In the genomic region with DNA sequence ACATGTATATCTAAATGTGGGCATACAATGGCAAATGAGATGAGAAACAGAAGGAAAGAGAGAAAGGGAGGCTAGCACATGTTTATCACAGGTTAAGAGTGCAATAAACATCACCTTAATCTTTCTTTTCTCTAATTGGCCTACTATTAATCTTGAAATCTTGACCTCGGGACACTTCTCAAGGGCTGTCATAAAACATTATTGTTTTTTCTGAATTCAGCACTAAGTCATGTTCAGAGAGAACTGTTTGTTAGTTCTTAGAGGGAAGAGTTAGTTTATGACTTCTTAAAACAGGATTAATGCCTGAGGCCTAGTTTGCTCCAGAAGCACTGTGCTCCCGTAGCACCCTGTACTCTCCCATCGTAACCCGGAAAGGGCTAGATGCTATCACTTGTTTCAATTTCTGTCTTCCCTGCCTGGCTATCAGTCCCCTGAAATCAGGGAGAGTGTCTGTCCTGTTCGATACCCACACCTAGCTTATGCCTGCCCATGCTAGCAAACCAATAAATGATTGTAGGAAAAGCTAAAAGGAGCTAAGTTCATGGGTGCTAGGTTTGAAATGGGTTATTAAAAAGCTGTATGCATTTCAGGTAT, we compare ENCODE assay signal across 18 cellular contexts.
DNase-seq lines count a peak whose midpoint lies in the region; ATAC-seq and TF ChIP-seq lines count a peak whose summit lies in the region.
"Had no signal": no experiment of that assay in that cellular context is flagged by ENCODE, and none has a peak within 500 bp of the region (broad histone marks: within the 10 kb centered on the region; RNA-seq: fewer than 3 reads in every experiment).

No MANE protein-coding gene starts in this region.

- H2AFZ ChIP-seq in mammary epithelial cell (ENCODE audit: low read depth, low read length), result no peak overlapping the region

- H3K4me3 Mint-ChIP-seq in MCF 10A (ENCODE audit: unreplicated experiment), result no peak overlapping the region

- H4K20me1 ChIP-seq in mammary epithelial cell (ENCODE audit: insufficient read depth, low read length), result no peaks in the 10 kb centered on the region

- H3K4me2 ChIP-seq in mammary epithelial cell (ENCODE audit: insufficient read depth, low read depth, low read length), result no peak overlapping the region
- H3K4me2 ChIP-seq: KMS-11 had no signal

- H3K36me3 ChIP-seq in mammary epithelial cell (ENCODE audit: insufficient read depth, low read length) (no peaks in the 10 kb centered on the region), gastroesophageal sphincter (no peaks in the 10 kb centered on the region), uterus (no peaks in the 10 kb centered on the region), testis (ENCODE audit: low read depth, missing control alignments) (no peaks in the 10 kb centered on the region)
- H3K36me3 ChIP-seq: SJCRH30 had no signal

- no peak overlapping the region for H3K4me3 ChIP-seq in mammary epithelial cell (replicated peaks in 1 of 3; ENCODE audit: insufficient read depth in 1 of 3, low read depth in 2 of 3, low read length in 3 of 3)
- H3K4me3 ChIP-seq in gastroesophageal sphincter, result no peak overlapping the region
- H3K4me3 ChIP-seq in uterus, result no peak overlapping the region
- H3K4me3 ChIP-seq in testis, result no peak overlapping the region
- H3K4me3 ChIP-seq: SJCRH30 had no signal

- H3K27ac ChIP-seq in mammary epithelial cell (ENCODE audit: insufficient read depth, low read depth, low read length) (no peak overlapping the region), VCaP (peak overlapping the region; percentile 59), gastroesophageal sphincter (peak overlapping the region in 3 of 4 donors; percentile 35 to 62 (median 61)), uterus (peak overlapping the region; percentile 71 to 76), testis (no peak overlapping the region)
- H3K27ac ChIP-seq: KMS-11 had no signal

- no peak overlapping the region for H3K9ac ChIP-seq in mammary epithelial cell (ENCODE audit: insufficient read depth, low read length)
- H3K9ac ChIP-seq: KMS-11 had no signal

- no peaks in the 10 kb centered on the region for H3K79me2 ChIP-seq in mammary epithelial cell (ENCODE audit: insufficient read depth, low read length)

- 91% methylated on average over 5 of the region's 5 CpGs for WGBS in mammary epithelial cell (ENCODE audit: low coverage, missing lambda C conversion rate)
- WGBS in gastroesophageal sphincter (ENCODE audit: low coverage in 1 of 2), 2 donors, result 33 to 71% methylated on average over 1 to 5 of the region's 5 CpGs
- WGBS in testis, 2 donors, result 73 to 83% methylated on average over 5 of the region's 5 CpGs

- DNase-seq in MCF 10A (ENCODE audit: unreplicated experiment) (no peak), mammary epithelial cell (no peak), uterus (no peak), testis (no peak)
- no peak for DNase-seq in central memory CD4-positive, alpha-beta T cell
- DNase-seq: DMS79, GOT3, NCI-H1417 treated with DMSO at 0.1 percent for 48 hours, NCI-H187 treated with DMSO at 0.1 percent for 48 hours, NCI-H2227 treated with DMSO at 0.1 percent for 48 hours, NCI-H510A treated with DMSO at 0.1 percent for 48 hours, PC-3, RPMI8226, SJCRH30 had no signal

- CTCF ChIA-PET in MCF 10A (lab: Yijun Ruan, JAX), result interaction anchor here (1.2 kb wide), 2 partner anchors 14 to 56 kb away, joined by 3 read pairs; no protein-coding TSS in a partner anchor
- CTCF ChIA-PET in mammary epithelial cell (lab: Charles Lee; ENCODE audit: low non-redundant PET), result no interaction called here

- no peak for TF ChIP-seq EP300 in gastroesophageal sphincter (IDR thresholded peaks at IDR 0.05)

- TF ChIP-seq POLR2A in gastroesophageal sphincter (IDR thresholded peaks at IDR 0.05) (no peak), uterus (IDR thresholded peaks at IDR 0.05) (no peak), testis (IDR thresholded peaks at IDR 0.05) (no peak)

- peaks cover 48% of the 10 kb centered on the region for H3K4me1 Mint-ChIP-seq in MCF 10A (ENCODE audit: insufficient read depth, unreplicated experiment)

- no peaks in the 10 kb centered on the region for H3K9me3 Mint-ChIP-seq in MCF 10A (ENCODE audit: unreplicated experiment)

- ATAC-seq in gastroesophageal sphincter, result no peak
- no peak for ATAC-seq in HG02610 (IDR thresholded peaks at IDR 0.05; ENCODE audit: unreplicated experiment)
- ATAC-seq: PC-3 had no signal

- intact Hi-C loops in MCF 10A (cut with micrococcal nuclease) (no loop called here), mammary epithelial cell (cut with micrococcal nuclease) (no loop called here), uterus (cut with DNase I; ENCODE audit: low total_unique reads) (no loop called here), testis (cut with DNase I; ENCODE audit: low total_unique reads) (no loop called here)

- peaks cover 14% of the 10 kb centered on the region for H3K4me1 ChIP-seq in mammary epithelial cell (ENCODE audit: insufficient read depth, low read length)
- peaks cover 8 to 54% (median 10%) of the 10 kb centered on the region in 3 donors for H3K4me1 ChIP-seq in gastroesophageal sphincter
- peaks cover 11 to 35% of the 10 kb centered on the region in 2 donors for H3K4me1 ChIP-seq in uterus
- peaks cover 26% of the 10 kb centered on the region for H3K4me1 ChIP-seq in testis

- H3K27me3 ChIP-seq in mammary epithelial cell (ENCODE audit: insufficient read depth, low read length), result no peaks in the 10 kb centered on the region
- H3K27me3 ChIP-seq in gastroesophageal sphincter, result no peaks in the 10 kb centered on the region
- H3K27me3 ChIP-seq in uterus, result no peaks in the 10 kb centered on the region
- no peaks in the 10 kb centered on the region for H3K27me3 ChIP-seq in testis
- H3K27me3 ChIP-seq: SJCRH30 had no signal

- in situ Hi-C loops in mammary epithelial cell (cut with MboI; ENCODE audit: low sequenced_read_pairs in 2 of 2), result no loop called here

- peaks cover 6% of the 10 kb centered on the region for H3K36me3 Mint-ChIP-seq in MCF 10A (ENCODE audit: insufficient read depth, unreplicated experiment)

- BruUV-seq in MCF 10A (replicated peaks; lab: Mats Ljungman, UMichigan) (no TSS peak), mammary epithelial cell (replicated peaks; lab: Mats Ljungman, UMichigan) (no TSS peak)

- no peak for TF ChIP-seq CTCF in MCF 10A (IDR thresholded peaks at IDR 0.05; ENCODE audit: unreplicated experiment)
- no peak for TF ChIP-seq CTCF in mammary epithelial cell (conservative IDR thresholded peaks at IDR 0.05 in 1 of 2, IDR thresholded peaks at IDR 0.05 in 1 of 2; ENCODE audit: extremely low read depth in 1 of 2, insufficient read depth in 1 of 2, low read depth in 1 of 2, low read length in 2 of 2)
- no peak for TF ChIP-seq CTCF in VCaP (conservative IDR thresholded peaks at IDR 0.05)
- TF ChIP-seq CTCF in gastroesophageal sphincter (IDR thresholded peaks at IDR 0.05), result no peak
- TF ChIP-seq CTCF in uterus (IDR thresholded peaks at IDR 0.05), result no peak
- TF ChIP-seq CTCF in testis (IDR thresholded peaks at IDR 0.05), result no peak

- H3K9me3 ChIP-seq in mammary epithelial cell (replicated peaks; ENCODE audit: insufficient read depth, low read length) (no peaks in the 10 kb centered on the region), gastroesophageal sphincter (no peaks in the 10 kb centered on the region), uterus (no peaks in the 10 kb centered on the region), testis (no peaks in the 10 kb centered on the region)
- H3K9me3 ChIP-seq: SJCRH30 had no signal

- dilution Hi-C loops in mammary epithelial cell (cut with HindIII; ENCODE audit: low sequenced_read_pairs), result no loop called here

- H3K27ac Mint-ChIP-seq in MCF 10A (ENCODE audit: low read depth, unreplicated experiment), result peak overlapping the region; percentile 74

- H3K27me3 Mint-ChIP-seq in MCF 10A (ENCODE audit: insufficient read depth, unreplicated experiment), result no peaks in the 10 kb centered on the region

- POLR2A ChIA-PET in MCF 10A (lab: Yijun Ruan, JAX), result interaction anchor here (0.5 to 1.5 kb wide), 3 partner anchors 9 to 288 kb away, joined by 4 read pairs; no protein-coding TSS in a partner anchor

Comparison
In these comparisons a context has a peak if more than half of its experiments do, and no peak if none do; other contexts are left out.
1. H3K27ac ChIP-seq: peak in VCaP (single experiment), gastroesophageal sphincter (3 of 4) and uterus (2 of 2); none in mammary epithelial cell (single experiment) and testis (0 of 2).